ENCODE assay signal across 1 cellular context in the genomic region with DNA sequence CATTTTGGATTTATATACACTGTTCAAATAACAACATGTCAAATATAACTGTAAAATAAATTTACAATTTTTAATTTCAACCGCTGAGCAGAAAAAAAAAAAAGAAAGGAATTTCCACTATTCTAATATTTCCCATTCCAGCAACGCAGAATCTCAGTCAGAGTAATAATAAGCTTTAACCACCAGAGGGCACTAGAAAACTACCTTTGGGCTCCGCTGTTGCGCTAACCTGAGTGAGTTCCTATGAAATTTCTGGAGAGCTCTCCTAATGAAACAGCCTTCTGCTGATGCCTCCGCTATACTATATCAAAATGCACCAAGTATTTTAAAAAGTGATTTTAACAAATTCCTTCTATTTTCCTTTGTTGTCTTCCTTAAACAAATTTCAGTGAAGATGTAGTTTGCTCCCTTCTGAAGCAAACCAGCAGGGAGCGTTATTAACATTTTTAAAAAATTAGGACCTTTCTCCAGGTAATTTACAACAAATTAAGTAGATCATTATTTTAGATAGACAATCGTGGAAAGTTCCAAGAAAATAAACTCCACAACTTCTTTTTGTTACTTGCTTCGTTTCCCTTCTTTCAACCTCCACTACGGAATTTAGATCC.
TF ChIP-seq lines count a peak whose summit lies in the region.

No MANE protein-coding gene starts in this region.

TF ChIP-seq in SK-N-SH treated with all-trans-retinoic acid at 6 μM for 48 hours, 23 proteins besides CTCF, POLR2A, EP300 and RAD21 (continued from another document):
- TF ChIP-seq OSR1 (CRISPR knock-in tag; IDR thresholded peaks at IDR 0.05) (no peak), CSDC2 (CRISPR knock-in tag; IDR thresholded peaks at IDR 0.05) (no peak), ISL1 (CRISPR knock-in tag; IDR thresholded peaks at IDR 0.05) (no peak), ZFP3 (CRISPR knock-in tag; IDR thresholded peaks at IDR 0.05) (no peak), ZNF70 (CRISPR knock-in tag; IDR thresholded peaks at IDR 0.05) (no peak), ZFP30 (CRISPR knock-in tag; IDR thresholded peaks at IDR 0.05) (no peak), CREB5 (CRISPR knock-in tag; IDR thresholded peaks at IDR 0.05; ENCODE audit: low read depth) (no peak), TCF4 (CRISPR knock-in tag; IDR thresholded peaks at IDR 0.05; ENCODE audit: borderline replicate concordance) (no peak)
